In genomic region chr4:102344955-102345794, GRCh38 we compare ENCODE assay signal across 8 cellular contexts. TPM values are rescaled to one million over a fixed set of nuclear protein-coding genes. Genes with fewer than 3 reads are reported as not detected.
DNase-seq lines count a peak whose midpoint lies in the region; ATAC-seq and TF ChIP-seq lines count a peak whose summit lies in the region.

SLC39A8 (minus strand) TSS chr4:102345482; CDS start chr4:102344662, 820 bp downstream.

- DNase-seq in GM04504 (ENCODE audit: low read depth) (peak; percentile 35), H9 (peak; percentile 92), SJSA1 (ENCODE audit: low read depth in 1 of 2, low spot score in 2 of 2) (peak; percentile 81 to 84), foreskin keratinocyte (peak; percentile 53 to 73)
- DNase-seq in activated gamma-delta T cell treated with anti-CD3 and anti-CD28 coated beads, Interleukin-2, amount 50 U/mL, for 16 hours (ENCODE audit: low read depth): peak; percentile 83

- H2BK120ac ChIP-seq in H9 (ENCODE audit: low read depth, low read length, poor library complexity, severe bottlenecking): no peak within 1 kb of the TSS

- H3K79me1 ChIP-seq in H9 (ENCODE audit: insufficient read depth, low read depth, low read length, poor library complexity, severe bottlenecking): no peaks in the 10 kb centered on the region

- H2AFZ ChIP-seq in H9 (ENCODE audit: low read length) (peak within 1 kb of the TSS; percentile 89), Loucy (ENCODE audit: low read length) (peak within 1 kb of the TSS; percentile 97)

- H4K91ac ChIP-seq in H9 (ENCODE audit: insufficient read length, low read depth, low read length): no peak within 1 kb of the TSS

- H3K23me2 ChIP-seq in H9 (ENCODE audit: insufficient read length, low read depth, low read length, poor library complexity, severe bottlenecking): peaks cover 17% of the 10 kb centered on the region

- no peaks in the 10 kb centered on the region for H3K36me3 Mint-ChIP-seq in H9 (ENCODE audit: insufficient read depth in 1 of 3, low read depth in 3 of 3)

- H2AK5ac ChIP-seq in H9 (ENCODE audit: insufficient read length, low read length): no peak within 1 kb of the TSS

- no peak within 1 kb of the TSS for H4K8ac ChIP-seq in H9 (replicated peaks; ENCODE audit: insufficient read length, low read depth, low read length)

- peaks cover 35 to 43% of the 10 kb centered on the region in 2 experiments for H3K4me1 Mint-ChIP-seq in H9

- H2BK15ac ChIP-seq in H9 (ENCODE audit: low read depth, low read length): no peak within 1 kb of the TSS

- H3K79me2 ChIP-seq in H9 (ENCODE audit: insufficient read depth, low read length) (peaks cover 1% of the 10 kb centered on the region; the same call in 1 of the 2 replicates), Loucy (ENCODE audit: insufficient read depth, low read length) (peaks cover 41% of the 10 kb centered on the region)

- H3K4me3 Mint-ChIP-seq in H9: peak within 1 kb of the TSS; percentile 74 to 83

- peaks cover 2% of the 10 kb centered on the region; the same call in 1 of the 2 replicates for H3K27me3 ChIP-seq in H9 (ENCODE audit: insufficient read depth, low read length)
- no peaks in the 10 kb centered on the region for H3K27me3 ChIP-seq in Loucy (ENCODE audit: insufficient read depth, low read length, poor library complexity, severe bottlenecking)
- no peaks in the 10 kb centered on the region for H3K27me3 ChIP-seq in SJSA1 (replicated peaks)
- no peaks in the 10 kb centered on the region for H3K27me3 ChIP-seq in foreskin keratinocyte
- H3K27me3 ChIP-seq in neutrophil: no peaks in the 10 kb centered on the region

- H4K5ac ChIP-seq in H9 (ENCODE audit: insufficient read length, low read depth, low read length): no peak within 1 kb of the TSS

- H3K4me2 ChIP-seq in H9 (ENCODE audit: insufficient read depth, insufficient read length, low read length) (peak within 1 kb of the TSS; percentile 83), Loucy (ENCODE audit: low read depth, low read length, poor library complexity, severe bottlenecking) (peak within 1 kb of the TSS; percentile 93)

- peaks cover 9% of the 10 kb centered on the region; the same call in 1 of the 2 replicates for H3K4me1 ChIP-seq in H9 (ENCODE audit: insufficient read depth, low read length)
- peaks cover 43% of the 10 kb centered on the region for H3K4me1 ChIP-seq in Loucy (ENCODE audit: insufficient read depth, low read length, poor library complexity, severe bottlenecking)
- peaks cover 10% of the 10 kb centered on the region for H3K4me1 ChIP-seq in SJSA1 (replicated peaks)
- no peaks in the 10 kb centered on the region for H3K4me1 ChIP-seq in foreskin keratinocyte
- peaks cover 22 to 24% of the 10 kb centered on the region in 2 experiments for H3K4me1 ChIP-seq in neutrophil (ENCODE audit: control insufficient read depth in 1 of 2, insufficient read depth in 1 of 2, low read depth in 1 of 2, low read length in 1 of 2)

- no peak within 1 kb of the TSS for H3K23ac ChIP-seq in H9 (ENCODE audit: insufficient read length, low read depth, low read length)

- no peak within 1 kb of the TSS for H3K56ac ChIP-seq in H9 (ENCODE audit: insufficient read length, low read depth, low read length)

- WGBS in H9 (ENCODE audit: extremely low coverage, insufficient read length, low lambda C conversion rate): no CpG with 5 or more reads among the region's 54 CpGs

- ATAC-seq in foreskin keratinocyte: peak; percentile 88

- H3K9ac ChIP-seq in H9 (ENCODE audit: extremely low read depth, insufficient read length, low read length): peak within 1 kb of the TSS; percentile 11
- peak within 1 kb of the TSS; percentile 91 for H3K9ac ChIP-seq in Loucy (ENCODE audit: low read depth, low read length, poor library complexity, severe bottlenecking)

- H3K4me3 ChIP-seq in Loucy (ENCODE audit: low read length, poor library complexity, severe bottlenecking) (peak within 1 kb of the TSS; percentile 81), SJSA1 (peak within 1 kb of the TSS; percentile 59), neutrophil (ENCODE audit: low read depth in 1 of 2, low read length in 1 of 2) (peak within 1 kb of the TSS; percentile 67 to 68)

- H3K4ac ChIP-seq in H9 (ENCODE audit: low read depth, low read length): no peak within 1 kb of the TSS

- H3K9me3 ChIP-seq in H9 (ENCODE audit: control insufficient read depth, low read depth, low read length) (no peaks in the 10 kb centered on the region), Loucy (ENCODE audit: insufficient read depth, low read depth, low read length) (no peaks in the 10 kb centered on the region), SJSA1 (replicated peaks) (no peaks in the 10 kb centered on the region), neutrophil (no peaks in the 10 kb centered on the region)

- no peak within 1 kb of the TSS for H3T11ph ChIP-seq in H9 (ENCODE audit: low read length)

- no peak within 1 kb of the TSS for H2BK20ac ChIP-seq in H9 (ENCODE audit: low read depth, low read length, poor library complexity, severe bottlenecking)

- H3K27ac Mint-ChIP-seq in H9: peak within 1 kb of the TSS in 2 of 3 experiments; percentile 81 to 84; a peak in 4 of 7 replicates

- H3K27me3 Mint-ChIP-seq in H9 (ENCODE audit: low read depth): peaks cover 27% of the 10 kb centered on the region

- H2BK5ac ChIP-seq in H9 (ENCODE audit: insufficient read length, low read length): no peak within 1 kb of the TSS

- H3K27ac ChIP-seq in H9 (ENCODE audit: insufficient read length, low read depth, low read length) (no peak within 1 kb of the TSS), SJSA1 (peak within 1 kb of the TSS; percentile 20; the same call in 1 of the 2 replicates), foreskin keratinocyte (peak within 1 kb of the TSS; percentile 22), neutrophil (peak within 1 kb of the TSS; percentile 43)

- H3K9me2 ChIP-seq in Loucy (replicated peaks; ENCODE audit: low read depth, low read length): no peaks in the 10 kb centered on the region

- TF ChIP-seq CTCF in H9 (conservative IDR thresholded peaks at IDR 0.05): peak; percentile 77
- peak; percentile 82 for TF ChIP-seq CTCF in Loucy (conservative IDR thresholded peaks at IDR 0.05; ENCODE audit: low read length)
- TF ChIP-seq CTCF in foreskin keratinocyte (conservative IDR thresholded peaks at IDR 0.05): peak; percentile 84
- peak; percentile 92 for TF ChIP-seq CTCF in neutrophil (IDR thresholded peaks at IDR 0.05)
- TF ChIP-seq CTCF in subcutaneous adipose tissue (IDR thresholded peaks at IDR 0.05; ENCODE audit: low read depth): no peak

- no peak within 1 kb of the TSS for H3K14ac ChIP-seq in H9 (ENCODE audit: insufficient read depth, low read length)

- no peak within 1 kb of the TSS for H3K18ac ChIP-seq in H9 (ENCODE audit: insufficient read length, low read depth, low read length)

- H3F3A ChIP-seq in Loucy (ENCODE audit: low read depth): peaks cover 13% of the 10 kb centered on the region; the same call in 1 of the 2 replicates

- H2BK12ac ChIP-seq in H9 (ENCODE audit: insufficient read length, low read depth, low read length): no peak within 1 kb of the TSS

- H4K20me1 ChIP-seq in H9 (ENCODE audit: control insufficient read depth, insufficient read depth, insufficient read length): no peaks in the 10 kb centered on the region
- peaks cover 36% of the 10 kb centered on the region for H4K20me1 ChIP-seq in Loucy (ENCODE audit: insufficient read depth, low read length, poor library complexity, severe bottlenecking)

- no peaks in the 10 kb centered on the region for H3K36me3 ChIP-seq in Loucy (ENCODE audit: insufficient read depth, low read length)
- H3K36me3 ChIP-seq in SJSA1: no peaks in the 10 kb centered on the region
- H3K36me3 ChIP-seq in neutrophil: no peaks in the 10 kb centered on the region

- H3K9me3 Mint-ChIP-seq in H9: no peaks in the 10 kb centered on the region

RNA-seq across cellular contexts. Expression of gene SLC39A8, which starts in this region (rescaled TPM):
- total RNA-seq in H9 (2021): 11.0 and 11.3 TPM in 2 replicates
- total RNA-seq in SJSA1 (2014; rRNA removed; shearing (Covaris generic)): 30.1 and 39.0 TPM in 2 replicates
- 6.5 and 10.2 TPM in 2 replicates for total RNA-seq in foreskin keratinocyte
- 2.8 and 5.7 TPM in 2 replicates for polyA plus RNA-seq in foreskin keratinocyte
- 10 to 100 TPM in 3 of 4 donors, 1 to 10 TPM in 1; 8.9 to 56.3 (median 21.4) TPM for total RNA-seq in subcutaneous adipose tissue

Comparison
In these comparisons a context has a peak if more than half of its experiments do, and no peak if none do; other contexts are left out.
1. DNase-seq: peak in every context shown above with its lines; median percentile 92 in H9; 83 in activated gamma-delta T cell treated with anti-CD3 and anti-CD28 coated beads, Interleukin-2, amount 50 U/mL, for 16 hours; 82 in SJSA1; 63 in foreskin keratinocyte; 35 in GM04504.